ENCODE assay signal across 11 cellular contexts in genomic region chrX:68684291-68684918, GRCh38. TPM values are rescaled to one million over a fixed set of nuclear protein-coding genes. Genes with fewer than 3 reads are reported as not detected.
DNase-seq lines count a peak whose midpoint lies in the region; ATAC-seq lines count a peak whose summit lies in the region.
"Had no signal": no experiment of that assay in that cellular context is flagged by ENCODE, and none has a peak within 500 bp of the region (broad histone marks: within the 10 kb centered on the region; RNA-seq: fewer than 3 reads in every experiment).

No MANE protein-coding gene starts in this region.

- no peaks in the 10 kb centered on the region for H3K9me3 Mint-ChIP-seq in stimulated activated effector memory CD8-positive, alpha-beta T cell treated with anti-CD3 and anti-CD28 coated beads, Interleukin-12 subunit alpha, Interleukin-12 subunit beta, amount 100 ng/mL, for 72 hours
- H3K9me3 Mint-ChIP-seq: T-cell had no signal

- H3K4me1 Mint-ChIP-seq in stimulated activated effector memory CD8-positive, alpha-beta T cell treated with anti-CD3 and anti-CD28 coated beads, Interleukin-12 subunit alpha, Interleukin-12 subunit beta, amount 100 ng/mL, for 72 hours: peaks cover 14% of the 10 kb centered on the region

- H3K27ac Mint-ChIP-seq in stimulated activated effector memory CD8-positive, alpha-beta T cell treated with anti-CD3 and anti-CD28 coated beads, Interleukin-12 subunit alpha, Interleukin-12 subunit beta, amount 100 ng/mL, for 72 hours: no peak overlapping the region
- H3K27ac Mint-ChIP-seq: T-cell had no signal

- DNase-seq in RPMI7951 (ENCODE audit: low read depth) (peak; percentile 89), head of caudate nucleus (peak in 22 of 42 donors; percentile 6 to 45 (median 25)), posterior vena cava (ENCODE audit: low spot score) (peak; percentile 89), iPS-NIHi7 (ENCODE audit: extremely low spot score) (no peak)
- DNase-seq in stimulated activated effector memory CD8-positive, alpha-beta T cell treated with anti-CD3 and anti-CD28 coated beads, Interleukin-12 subunit alpha, Interleukin-12 subunit beta, amount 100 ng/mL, for 72 hours (ENCODE audit: low spot score in 2 of 2): no peak
- no peak for DNase-seq in effector CD8-positive, alpha-beta T cell (lab: John Stamatoyannopoulos, UW)
- DNase-seq: cortex of kidney, NCI-H524 treated with DMSO at 0.1 percent for 48 hours, T-cell had no signal

- intact Hi-C loops in head of caudate nucleus (cut with DNase I) (no loop called here), posterior vena cava (cut with DNase I) (no loop called here)

- no peak overlapping the region for H3K4me3 Mint-ChIP-seq in stimulated activated effector memory CD8-positive, alpha-beta T cell treated with anti-CD3 and anti-CD28 coated beads, Interleukin-12 subunit alpha, Interleukin-12 subunit beta, amount 100 ng/mL, for 72 hours
- H3K4me3 Mint-ChIP-seq: T-cell had no signal

- ATAC-seq in GM18868 (IDR thresholded peaks at IDR 0.05; ENCODE audit: unreplicated experiment): peak; percentile 29
- no peak for ATAC-seq in stimulated activated effector memory CD8-positive, alpha-beta T cell treated with anti-CD3 and anti-CD28 coated beads, Interleukin-12 subunit alpha, Interleukin-12 subunit beta, amount 100 ng/mL, for 72 hours
- no peak for ATAC-seq in GM19023 (IDR thresholded peaks at IDR 0.05; ENCODE audit: unreplicated experiment)
- ATAC-seq: T-cell had no signal

- H3K36me3 Mint-ChIP-seq in stimulated activated effector memory CD8-positive, alpha-beta T cell treated with anti-CD3 and anti-CD28 coated beads, Interleukin-12 subunit alpha, Interleukin-12 subunit beta, amount 100 ng/mL, for 72 hours: no peaks in the 10 kb centered on the region
- H3K36me3 Mint-ChIP-seq: T-cell had no signal

RNA-seq across cellular contexts. Expression of gene STARD8, which starts 36.9 kb away (rescaled TPM):
- total RNA-seq in RPMI7951 (2014; rRNA removed; shearing (Covaris generic)): 10.2 and 11.6 TPM in 2 replicates
- total RNA-seq in posterior vena cava: 10 to 100 TPM in 1 of 2 donors, 1 to 10 TPM in 1; 9.1 to 14.1 TPM

Comparison
In these comparisons a context has a peak if more than half of its experiments do, and no peak if none do; other contexts are left out.
1. DNase-seq: peak in RPMI7951 (single experiment), head of caudate nucleus (22 of 42) and posterior vena cava (single experiment); none in iPS-NIHi7 (single experiment), stimulated activated effector memory CD8-positive, alpha-beta T cell treated with anti-CD3 and anti-CD28 coated beads, Interleukin-12 subunit alpha, Interleukin-12 subunit beta, amount 100 ng/mL, for 72 hours (0 of 2) and effector CD8-positive, alpha-beta T cell (single experiment).